ENCODE assay signal across 16 cellular contexts in the genomic region with DNA sequence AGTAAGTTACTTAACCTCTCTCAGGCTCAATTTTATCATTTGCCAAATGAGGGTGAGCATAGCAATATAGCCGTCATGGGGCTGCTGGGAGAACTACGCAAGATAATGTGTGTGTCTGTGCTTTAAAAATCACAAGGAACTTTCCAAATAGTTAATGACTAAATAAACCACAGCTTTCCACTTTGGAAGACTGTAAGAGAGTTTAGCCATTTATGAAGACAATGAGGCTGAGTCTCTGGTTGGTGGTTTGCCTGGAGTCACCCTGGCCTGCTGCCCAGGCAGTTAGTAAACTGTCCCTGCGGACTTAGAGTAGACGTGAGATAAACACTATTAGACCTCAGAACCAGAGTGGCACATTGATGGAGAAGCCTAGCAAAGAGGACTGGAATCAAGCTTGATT.
A peak's percentile ranks its signal among the peaks of the same experiment; 100 is the strongest.
DNase-seq lines count a peak whose midpoint lies in the region; ATAC-seq, FAIRE-seq and TF ChIP-seq lines count a peak whose summit lies in the region.
"Had no signal": no experiment of that assay in that cellular context is flagged by ENCODE, and none has a peak within 500 bp of the region (broad histone marks: within the 10 kb centered on the region; RNA-seq: fewer than 3 reads in every experiment).

No MANE protein-coding gene starts in this region.

- H4K20me1 ChIP-seq in keratinocyte (ENCODE audit: control insufficient read depth, extremely low read depth, insufficient read depth, low read length) = no peaks in the 10 kb centered on the region

- dilution Hi-C loops in keratinocyte (cut with MboI; ENCODE audit: extremely low pct_ligation_motif_present, low sequenced_read_pairs) = no loop called here

- DNase-seq in NCI-H1105 treated with DMSO at 0.1 percent for 48 hours (lab: John Stamatoyannopoulos, UW) (peak; percentile 39), NCI-H1105 (lab: John Stamatoyannopoulos, UW) (no peak), bronchial epithelial cell (ENCODE audit: low read depth) (peak; percentile 85), keratinocyte (ENCODE audit: low read depth, low spot score) (peak; percentile 54), uterus (peak; percentile 30 to 57), NCI-H2171 treated with DMSO at 0.1 percent for 48 hours (lab: John Stamatoyannopoulos, UW) (no peak)
- no peak for DNase-seq in activated CD4-positive, alpha-beta memory T cell treated with anti-CD3 and anti-CD28 coated beads for 36 hours
- DNase-seq: activated naive CD4-positive, alpha-beta T cell treated with Interleukin-2 at 50 U/mL for 16 hours; GF-D8; NCI-H2081 treated with DMSO at 0.1 percent for 48 hours had no signal

- H3K9me1 ChIP-seq in keratinocyte (ENCODE audit: control insufficient read depth, extremely low read depth, insufficient read depth, low read length) = no peaks in the 10 kb centered on the region

- no peaks in the 10 kb centered on the region for H3K36me3 Mint-ChIP-seq in activated CD4-positive, alpha-beta memory T cell treated with anti-CD3 and anti-CD28 coated beads for 36 hours

- H3K4me1 ChIP-seq in keratinocyte (ENCODE audit: control insufficient read depth, extremely low read depth, insufficient read depth, low read length) (peaks cover 64% of the 10 kb centered on the region), uterus (no peaks in the 10 kb centered on the region)

- no peak overlapping the region for H3K27ac Mint-ChIP-seq in activated CD4-positive, alpha-beta memory T cell treated with anti-CD3 and anti-CD28 coated beads for 36 hours

- no peaks in the 10 kb centered on the region for H3K4me1 Mint-ChIP-seq in activated CD4-positive, alpha-beta memory T cell treated with anti-CD3 and anti-CD28 coated beads for 36 hours (ENCODE audit: low read depth)

- no peak for TF ChIP-seq POLR2A in uterus (IDR thresholded peaks at IDR 0.05)

- ATAC-seq in HG03045 (IDR thresholded peaks at IDR 0.05; ENCODE audit: unreplicated experiment) = no peak
- ATAC-seq: HCT116, left lobe of liver, Panc1 had no signal

- H3K9ac ChIP-seq in keratinocyte (ENCODE audit: control insufficient read depth, extremely low read depth, insufficient read depth, low read length) = no peak overlapping the region

- H3K27ac ChIP-seq in keratinocyte (ENCODE audit: control insufficient read depth, insufficient read depth, low read length) (peak overlapping the region; percentile 83), uterus (no peak overlapping the region)
- H3K27ac ChIP-seq: 22Rv1, HL-60 had no signal

- H3K4me3 Mint-ChIP-seq in activated CD4-positive, alpha-beta memory T cell treated with anti-CD3 and anti-CD28 coated beads for 36 hours = no peak overlapping the region

- TF ChIP-seq CTCF in bronchial epithelial cell (IDR thresholded peaks at IDR 0.05; ENCODE audit: insufficient read depth, low read length, severe bottlenecking) (no peak), keratinocyte (optimal IDR thresholded peaks at IDR 0.05 in 1 of 3, IDR thresholded peaks at IDR 0.05 in 1 of 3, conservative IDR thresholded peaks at IDR 0.05 in 1 of 3; ENCODE audit: extremely low read depth in 1 of 3, insufficient read depth in 2 of 3, low read length in 3 of 3) (no peak), uterus (IDR thresholded peaks at IDR 0.05) (no peak)

- no peaks in the 10 kb centered on the region for H3K27me3 ChIP-seq in bronchial epithelial cell (ENCODE audit: control insufficient read depth, insufficient read depth, low read length)
- no peaks in the 10 kb centered on the region for H3K27me3 ChIP-seq in keratinocyte (ENCODE audit: control insufficient read depth, extremely low read depth, insufficient read depth, low read length)
- no peaks in the 10 kb centered on the region for H3K27me3 ChIP-seq in uterus

- H3K9me3 Mint-ChIP-seq in activated CD4-positive, alpha-beta memory T cell treated with anti-CD3 and anti-CD28 coated beads for 36 hours = no peaks in the 10 kb centered on the region

- H3K9me3 ChIP-seq in keratinocyte (ENCODE audit: control insufficient read depth, low read depth, low read length) = no peaks in the 10 kb centered on the region
- no peaks in the 10 kb centered on the region for H3K9me3 ChIP-seq in uterus

- CTCF ChIA-PET in activated CD4-positive, alpha-beta memory T cell treated with anti-CD3 and anti-CD28 coated beads for 36 hours (lab: Charles Lee) = no interaction called here

- H3K79me2 ChIP-seq in keratinocyte (ENCODE audit: control insufficient read depth, insufficient read depth, low read length) = no peaks in the 10 kb centered on the region

- no peak overlapping the region for H3K4me3 ChIP-seq in bronchial epithelial cell (ENCODE audit: low read depth, low read length)
- H3K4me3 ChIP-seq in keratinocyte (ENCODE audit: control insufficient read depth in 2 of 3, extremely low read depth in 1 of 3, insufficient read depth in 2 of 3, low read depth in 1 of 3, low read length in 3 of 3) = no peak overlapping the region
- no peak overlapping the region for H3K4me3 ChIP-seq in uterus

- no peaks in the 10 kb centered on the region for H3K36me3 ChIP-seq in bronchial epithelial cell (ENCODE audit: control insufficient read depth, insufficient read depth, low read length)
- no peaks in the 10 kb centered on the region for H3K36me3 ChIP-seq in keratinocyte (ENCODE audit: control insufficient read depth in 2 of 2, extremely low read depth in 1 of 2, insufficient read depth in 2 of 2, low read length in 2 of 2)
- no peaks in the 10 kb centered on the region for H3K36me3 ChIP-seq in uterus

- H3K4me2 ChIP-seq in keratinocyte (ENCODE audit: control insufficient read depth, extremely low read depth, insufficient read depth, low read depth, low read length) = no peak overlapping the region

- FAIRE-seq in bronchial epithelial cell (lab: Jason Lieb, UNC) = no peak
- FAIRE-seq in keratinocyte (lab: Jason Lieb, UNC) = peak; percentile 94

- intact Hi-C loops in uterus (cut with DNase I; ENCODE audit: low total_unique reads) = no loop called here
- intact Hi-C loops in activated CD4-positive, alpha-beta memory T cell treated with anti-CD3 and anti-CD28 coated beads for 36 hours (cut with micrococcal nuclease) = no loop called here

- peaks cover 3% of the 10 kb centered on the region for H3K27me3 Mint-ChIP-seq in activated CD4-positive, alpha-beta memory T cell treated with anti-CD3 and anti-CD28 coated beads for 36 hours

- POLR2A ChIA-PET in activated CD4-positive, alpha-beta memory T cell treated with anti-CD3 and anti-CD28 coated beads for 36 hours (lab: Charles Lee) = no interaction called here

- H2AFZ ChIP-seq in keratinocyte (ENCODE audit: control insufficient read depth, low read length) = no peak overlapping the region

Comparison
In these comparisons a context has a peak if more than half of its experiments do, and no peak if none do; other contexts are left out.
1. DNase-seq: peak in NCI-H1105 treated with DMSO at 0.1 percent for 48 hours (single experiment), bronchial epithelial cell (single experiment), keratinocyte (single experiment) and uterus (2 of 2); none in NCI-H1105 (single experiment), NCI-H2171 treated with DMSO at 0.1 percent for 48 hours (single experiment) and activated CD4-positive, alpha-beta memory T cell treated with anti-CD3 and anti-CD28 coated beads for 36 hours (single experiment).